ENCODE assay signal across 27 cellular contexts in genomic region chr11:104060004-104060403, GRCh38. TPM values are rescaled to one million over a fixed set of nuclear protein-coding genes. Genes with fewer than 3 reads are reported as not detected.
DNase-seq lines count a peak whose midpoint lies in the region; ATAC-seq and TF ChIP-seq lines count a peak whose summit lies in the region.
"Had no signal": no experiment of that assay in that cellular context is flagged by ENCODE, and none has a peak within 500 bp of the region (broad histone marks: within the 10 kb centered on the region; RNA-seq: fewer than 3 reads in every experiment).

No MANE protein-coding gene starts in this region.

- H3K4me1 ChIP-seq in Karpas-422 (ENCODE audit: low read length) (peaks cover 67% of the 10 kb centered on the region), RWPE2 (ENCODE audit: insufficient read depth, poor library complexity, severe bottlenecking) (no peaks in the 10 kb centered on the region), endodermal cell (ENCODE audit: control insufficient read depth, insufficient read depth, low read length) (no peaks in the 10 kb centered on the region), mesendoderm (ENCODE audit: control insufficient read depth, low read depth, low read length) (peaks cover 4% of the 10 kb centered on the region), MM.1S (ENCODE audit: low read length) (no peaks in the 10 kb centered on the region)
- H3K4me1 ChIP-seq: BLaER1, SJCRH30 had no signal

- no peaks in the 10 kb centered on the region for H3K9me2 ChIP-seq in Karpas-422 (replicated peaks; ENCODE audit: insufficient read depth, low read length)
- H3K9me2 ChIP-seq in MM.1S (replicated peaks; ENCODE audit: insufficient read depth, low read length), result no peaks in the 10 kb centered on the region

- no peaks in the 10 kb centered on the region for H4K20me1 ChIP-seq in Karpas-422 (ENCODE audit: insufficient read depth, low read depth, low read length)
- H4K20me1 ChIP-seq in MM.1S (ENCODE audit: insufficient read depth, low read length), result no peaks in the 10 kb centered on the region
- H4K20me1 ChIP-seq: BLaER1 had no signal

- peak; percentile 74 for DNase-seq in Karpas-422
- no peak for DNase-seq in RWPE2 (ENCODE audit: low spot score)
- no peak for DNase-seq in endodermal cell
- DNase-seq in mesendoderm, result no peak
- DNase-seq in MM.1S, result no peak
- DNase-seq in DMS 273 treated with DMSO at 0.1 percent for 48 hours (lab: John Stamatoyannopoulos, UW), result no peak
- DNase-seq in nucleus accumbens (lab: John Stamatoyannopoulos, UW), result no peak
- DNase-seq: activated CD4-positive, alpha-beta T cell treated with anti-CD3 and anti-CD28 coated beads for 4 hours; activated CD8-positive, alpha-beta memory T cell treated with anti-CD3 and anti-CD28 coated beads for 24 hours; activated effector memory CD4-positive, alpha-beta T cell treated with Interleukin-2 at 50 U/mL for 16 hours; heart left ventricle; KBM-7; NCI-H1048; NCI-H1694 treated with DMSO at 0.1 percent for 48 hours; NCI-H524 treated with DMSO at 0.1 percent for 48 hours; SJCRH30; stimulated activated CD4-positive, alpha-beta T cell treated with anti-CD3 and anti-CD28 coated beads, Interleukin-4, amount 100 ng/mL, for 4 hours; stimulated activated naive CD4-positive, alpha-beta T cell had no signal

- H3K79me2 ChIP-seq in Karpas-422 (ENCODE audit: low read length) (peaks cover 99% of the 10 kb centered on the region), mesendoderm (ENCODE audit: control insufficient read depth, insufficient read depth, low read length) (no peaks in the 10 kb centered on the region), MM.1S (ENCODE audit: low read length) (no peaks in the 10 kb centered on the region)

- H3K4me3 ChIP-seq in Karpas-422 (ENCODE audit: low read length) (no peak overlapping the region), RWPE2 (ENCODE audit: severe bottlenecking) (no peak overlapping the region), endodermal cell (ENCODE audit: low read length) (no peak overlapping the region), mesendoderm (ENCODE audit: low read length) (no peak overlapping the region), MM.1S (ENCODE audit: low read length) (no peak overlapping the region)
- H3K4me3 ChIP-seq: BLaER1, heart left ventricle, SJCRH30, thoracic aorta had no signal

- H3K4me3 Mint-ChIP-seq in endodermal cell, result no peak overlapping the region
- H3K4me3 Mint-ChIP-seq: activated naive CD8-positive, alpha-beta T cell; central memory CD8-positive, alpha-beta T cell; T-helper 1 cell treated with Interleukin-12 subunit alpha and Interleukin-12 subunit beta and Interleukin-4 antibody, amounts not matched to agents 30 μg/mL and 1 μg/mL, for 36 hours had no signal

- H3K23ac ChIP-seq in mesendoderm (ENCODE audit: low read length), result no peak overlapping the region

- peak overlapping the region; percentile 70 for H3K27ac ChIP-seq in Karpas-422 (ENCODE audit: low read length)
- H3K27ac ChIP-seq in RWPE2 (ENCODE audit: poor library complexity, severe bottlenecking), result no peak overlapping the region
- no peak overlapping the region for H3K27ac ChIP-seq in endodermal cell (ENCODE audit: low read depth, low read length)
- peak overlapping the region; percentile 6 for H3K27ac ChIP-seq in mesendoderm (ENCODE audit: low read depth, low read length)
- no peak overlapping the region for H3K27ac ChIP-seq in MM.1S (ENCODE audit: low read length)
- H3K27ac ChIP-seq: BLaER1, heart left ventricle, SJCRH30, thoracic aorta had no signal

- no peaks in the 10 kb centered on the region for H3K9me3 ChIP-seq in Karpas-422 (ENCODE audit: low read length)
- no peaks in the 10 kb centered on the region for H3K9me3 ChIP-seq in RWPE2 (ENCODE audit: severe bottlenecking)
- no peaks in the 10 kb centered on the region for H3K9me3 ChIP-seq in endodermal cell (ENCODE audit: control insufficient read depth, low read length)
- no peaks in the 10 kb centered on the region for H3K9me3 ChIP-seq in MM.1S (replicated peaks; ENCODE audit: insufficient read depth, low read length)
- H3K9me3 ChIP-seq: BLaER1, heart left ventricle, SJCRH30, thoracic aorta had no signal

- no peak overlapping the region for H4K5ac ChIP-seq in mesendoderm (ENCODE audit: low read length)

- no peaks in the 10 kb centered on the region for H3K79me1 ChIP-seq in mesendoderm (ENCODE audit: low read length)

- peak overlapping the region; percentile 56 for H2AK5ac ChIP-seq in mesendoderm (ENCODE audit: low read length)

- H3F3A ChIP-seq in MM.1S (ENCODE audit: insufficient read depth, low read length), result no peaks in the 10 kb centered on the region

- H3K36me3 ChIP-seq in Karpas-422 (ENCODE audit: insufficient read depth, low read length) (peaks cover 26% of the 10 kb centered on the region; the same call in 1 of the 2 replicates), RWPE2 (ENCODE audit: low read depth) (no peaks in the 10 kb centered on the region), endodermal cell (ENCODE audit: control insufficient read depth, insufficient read depth, low read length) (no peaks in the 10 kb centered on the region), mesendoderm (ENCODE audit: control insufficient read depth, insufficient read depth, low read length) (no peaks in the 10 kb centered on the region), MM.1S (replicated peaks; ENCODE audit: insufficient read depth, low read length) (no peaks in the 10 kb centered on the region)
- H3K36me3 ChIP-seq: BLaER1, heart left ventricle, SJCRH30, thoracic aorta had no signal

- no peaks in the 10 kb centered on the region for H3K36me3 Mint-ChIP-seq in endodermal cell (ENCODE audit: low read depth)
- H3K36me3 Mint-ChIP-seq: activated naive CD8-positive, alpha-beta T cell had no signal

- H3K56ac ChIP-seq in mesendoderm (ENCODE audit: low read length), result no peak overlapping the region

- H2AFZ ChIP-seq in Karpas-422 (ENCODE audit: low read length), result no peak overlapping the region
- H2AFZ ChIP-seq in MM.1S (ENCODE audit: low read length), result no peak overlapping the region

- no peaks in the 10 kb centered on the region for H3K9me3 Mint-ChIP-seq in endodermal cell
- H3K9me3 Mint-ChIP-seq: central memory CD8-positive, alpha-beta T cell; T-helper 1 cell treated with Interleukin-12 subunit alpha and Interleukin-12 subunit beta and Interleukin-4 antibody, amounts not matched to agents 30 μg/mL and 1 μg/mL, for 36 hours had no signal

- no peak overlapping the region for H3K18ac ChIP-seq in mesendoderm (ENCODE audit: low read length)

- H3K27me3 Mint-ChIP-seq in endodermal cell (ENCODE audit: insufficient read depth), result no peaks in the 10 kb centered on the region
- H3K27me3 Mint-ChIP-seq: activated naive CD8-positive, alpha-beta T cell; central memory CD8-positive, alpha-beta T cell had no signal

- H3K27me3 ChIP-seq in Karpas-422 (ENCODE audit: low read length) (no peaks in the 10 kb centered on the region), RWPE2 (ENCODE audit: insufficient read depth, poor library complexity, severe bottlenecking) (no peaks in the 10 kb centered on the region), endodermal cell (ENCODE audit: control insufficient read depth, insufficient read depth, low read length, poor library complexity, severe bottlenecking) (no peaks in the 10 kb centered on the region), mesendoderm (ENCODE audit: insufficient read depth, low read length, poor library complexity) (no peaks in the 10 kb centered on the region), MM.1S (replicated peaks; ENCODE audit: insufficient read depth, low read length) (no peaks in the 10 kb centered on the region)
- H3K27me3 ChIP-seq: BLaER1, heart left ventricle, SJCRH30 had no signal

- H4K8ac ChIP-seq in mesendoderm (ENCODE audit: low read depth, low read length), result no peak overlapping the region

- ATAC-seq in RWPE2 (ENCODE audit: low read depth), result peak; percentile 58; the same call in 1 of the 3 replicates
- ATAC-seq in HG02973 (IDR thresholded peaks at IDR 0.05; ENCODE audit: unreplicated experiment), result no peak

- no peak overlapping the region for H2BK15ac ChIP-seq in mesendoderm (replicated peaks; ENCODE audit: low read depth)

- no peak overlapping the region for H2BK120ac ChIP-seq in mesendoderm (ENCODE audit: low read depth, low read length)

- no peak overlapping the region for H3K9ac ChIP-seq in Karpas-422 (ENCODE audit: low read length)
- H3K9ac ChIP-seq in endodermal cell (ENCODE audit: extremely low read depth, low read length, poor library complexity, severe bottlenecking), result no peak overlapping the region
- H3K9ac ChIP-seq in mesendoderm (ENCODE audit: low read length), result no peak overlapping the region
- no peak overlapping the region for H3K9ac ChIP-seq in MM.1S (ENCODE audit: low read length)
- H3K9ac ChIP-seq: BLaER1 had no signal

- H3K4me2 ChIP-seq in Karpas-422 (ENCODE audit: low read depth, low read length, poor library complexity, severe bottlenecking) (no peak overlapping the region), mesendoderm (ENCODE audit: low read length) (no peak overlapping the region), MM.1S (ENCODE audit: low read depth, low read length) (no peak overlapping the region)
- H3K4me2 ChIP-seq: BLaER1 had no signal

- WGBS in endodermal cell (ENCODE audit: insufficient coverage in 1 of 2, insufficient read length in 1 of 2), 2 experiments, result 70% methylated on average over 1 of the region's 1 CpG; no CpG with 5 or more reads in 1 of the 2 experiments
- WGBS in mesendoderm (ENCODE audit: extremely low coverage, insufficient coverage, low lambda C conversion rate), result no CpG with 5 or more reads among the region's 1 CpG

- TF ChIP-seq CTCF in RWPE2 (IDR thresholded peaks at IDR 0.05; ENCODE audit: poor library complexity, severe bottlenecking), result no peak
- TF ChIP-seq CTCF in endodermal cell (conservative IDR thresholded peaks at IDR 0.05), result no peak
- TF ChIP-seq CTCF in MM.1S (IDR thresholded peaks at IDR 0.05; ENCODE audit: low read length), result no peak

- no peak overlapping the region for H3K4ac ChIP-seq in mesendoderm (ENCODE audit: low read depth, low read length)

- peak overlapping the region; percentile 41 for H2BK5ac ChIP-seq in mesendoderm (ENCODE audit: low read length)

- peak overlapping the region; percentile 7 for H3K27ac Mint-ChIP-seq in endodermal cell
- H3K27ac Mint-ChIP-seq: activated naive CD8-positive, alpha-beta T cell; T-helper 1 cell treated with Interleukin-12 subunit alpha and Interleukin-12 subunit beta and Interleukin-4 antibody, amounts not matched to agents 30 μg/mL and 1 μg/mL, for 36 hours had no signal

- peaks cover 19% of the 10 kb centered on the region for H3K4me1 Mint-ChIP-seq in endodermal cell

RNA-seq across cellular contexts. Expression of gene DDI1, which starts 23.6 kb away (rescaled TPM):
- total RNA-seq in Karpas-422 (2014; rRNA removed; shearing (Covaris generic); ENCODE audit: low replicate concordance), result not detected in 2 replicates
- not detected for total RNA-seq in endodermal cell
- not detected for polyA plus RNA-seq in endodermal cell (2013, experiment 1 of 2)
- polyA plus RNA-seq in endodermal cell (2013, experiment 2 of 2), result not detected
- not detected for polyA plus RNA-seq in mesendoderm (2013, experiment 1 of 2)
- polyA plus RNA-seq in mesendoderm (2013, experiment 2 of 2), result not detected
- total RNA-seq: dermis microvascular lymphatic vessel endothelial cell, G401, heart left ventricle, pulmonary artery endothelial cell, SJCRH30, thoracic aorta had no signal
- polyA plus RNA-seq: heart left ventricle had no signal

Comparison
In these comparisons a context has a peak if more than half of its experiments do, and no peak if none do; other contexts are left out.
1. H3K27ac ChIP-seq: peak in Karpas-422 (single experiment) and mesendoderm (single experiment); none in RWPE2 (single experiment), endodermal cell (single experiment) and MM.1S (single experiment).